In genomic region chr11:13276852-13277718, GRCh38 we compare ENCODE assay signal across 8 cellular contexts. TPM values are rescaled to one million over a fixed set of nuclear protein-coding genes. Genes with fewer than 3 reads are reported as not detected.
DNase-seq lines count a peak whose midpoint lies in the region; TF ChIP-seq lines count a peak whose summit lies in the region.

No MANE protein-coding gene starts in this region.

- H2AFZ ChIP-seq in H9 (ENCODE audit: low read length): peak overlapping the region; percentile 53
- peak overlapping the region; percentile 98 for H2AFZ ChIP-seq in MM.1S (ENCODE audit: low read length)

- no peaks in the 10 kb centered on the region for H3K36me3 ChIP-seq in MM.1S (replicated peaks; ENCODE audit: insufficient read depth, low read length)
- no peaks in the 10 kb centered on the region for H3K36me3 ChIP-seq in SJCRH30
- no peaks in the 10 kb centered on the region for H3K36me3 ChIP-seq in neutrophil

- H3K9me2 ChIP-seq in MM.1S (replicated peaks; ENCODE audit: insufficient read depth, low read length): no peaks in the 10 kb centered on the region

- H3K9me3 ChIP-seq in H9 (ENCODE audit: control insufficient read depth, low read depth, low read length): no peaks in the 10 kb centered on the region
- H3K9me3 ChIP-seq in MM.1S (replicated peaks; ENCODE audit: insufficient read depth, low read length): no peaks in the 10 kb centered on the region
- no peaks in the 10 kb centered on the region for H3K9me3 ChIP-seq in SJCRH30 (replicated peaks)
- H3K9me3 ChIP-seq in neutrophil: no peaks in the 10 kb centered on the region

- H3K14ac ChIP-seq in H9 (ENCODE audit: insufficient read depth, low read length): no peak overlapping the region

- H2BK20ac ChIP-seq in H9 (ENCODE audit: low read depth, low read length, poor library complexity, severe bottlenecking): no peak overlapping the region

- H3K4ac ChIP-seq in H9 (ENCODE audit: low read depth, low read length): no peak overlapping the region

- H4K8ac ChIP-seq in H9 (replicated peaks; ENCODE audit: insufficient read length, low read depth, low read length): no peak overlapping the region

- no CpG with 5 or more reads among the region's 65 CpGs for WGBS in H9 (ENCODE audit: extremely low coverage, insufficient read length, low lambda C conversion rate)

- H3K27ac ChIP-seq in H9 (ENCODE audit: insufficient read length, low read depth, low read length) (no peak overlapping the region), MM.1S (ENCODE audit: low read length) (no peak overlapping the region), SJCRH30 (no peak overlapping the region), neutrophil (peak overlapping the region; percentile 98), substantia nigra (ENCODE audit: low read depth, low read length, poor library complexity, severe bottlenecking) (peak overlapping the region; percentile 74)

- CTCF ChIA-PET in activated naive CD4-positive, alpha-beta T cell treated with anti-CD3 and anti-CD28 coated beads, Interleukin-2, amount 10 ng/mL, durations not matched to agents 7 days and 5 days (lab: Charles Lee): interaction anchor here (0.8 to 2.7 kb wide), 4 partner anchors 10 to 68 kb away, joined by 3 to 16 read pairs (median 4); no protein-coding TSS in a partner anchor

- no peak overlapping the region for H3T11ph ChIP-seq in H9 (ENCODE audit: low read length)

- H3K4me3 Mint-ChIP-seq in H9: peak overlapping the region; percentile 83 to 91
- peak overlapping the region; percentile 94 for H3K4me3 Mint-ChIP-seq in activated naive CD4-positive, alpha-beta T cell treated with anti-CD3 and anti-CD28 coated beads, Interleukin-2, amount 10 ng/mL, durations not matched to agents 7 days and 5 days

- H3K23me2 ChIP-seq in H9 (ENCODE audit: insufficient read length, low read depth, low read length, poor library complexity, severe bottlenecking): peaks cover 18% of the 10 kb centered on the region

- H2BK12ac ChIP-seq in H9 (ENCODE audit: insufficient read length, low read depth, low read length): no peak overlapping the region

- no peak overlapping the region for H2BK5ac ChIP-seq in H9 (ENCODE audit: insufficient read length, low read length)

- H3K9ac ChIP-seq in H9 (ENCODE audit: extremely low read depth, insufficient read length, low read length) (peak overlapping the region; percentile 20), MM.1S (ENCODE audit: low read length) (peak overlapping the region; percentile 49; the same call in 1 of the 2 replicates)

- no peak overlapping the region for H4K91ac ChIP-seq in H9 (ENCODE audit: insufficient read length, low read depth, low read length)

- DNase-seq in ELR (ENCODE audit: low read depth) (peak; percentile 96), H9 (peak; percentile 99), MM.1S (peak; percentile 97), SJCRH30 (peak; percentile 98), germinal center (ENCODE audit: low spot score) (peak; percentile 98), substantia nigra (lab: John Stamatoyannopoulos, UW) (peak; percentile 75 to 99 (median 95))
- DNase-seq in activated naive CD4-positive, alpha-beta T cell treated with anti-CD3 and anti-CD28 coated beads, Interleukin-2, amount 10 ng/mL, durations not matched to agents 7 days and 5 days: peak; percentile 98

- H4K20me1 ChIP-seq in H9 (ENCODE audit: control insufficient read depth, insufficient read depth, insufficient read length): no peaks in the 10 kb centered on the region
- H4K20me1 ChIP-seq in MM.1S (ENCODE audit: insufficient read depth, low read length): no peaks in the 10 kb centered on the region

- no peaks in the 10 kb centered on the region for H3K79me1 ChIP-seq in H9 (ENCODE audit: insufficient read depth, low read depth, low read length, poor library complexity, severe bottlenecking)

- no peak overlapping the region for H4K5ac ChIP-seq in H9 (ENCODE audit: insufficient read length, low read depth, low read length)

- H3K27ac Mint-ChIP-seq in H9: peak overlapping the region in 2 of 3 experiments; percentile 10 to 37; a peak in 1 of 7 replicates
- peak overlapping the region; percentile 78 for H3K27ac Mint-ChIP-seq in activated naive CD4-positive, alpha-beta T cell treated with anti-CD3 and anti-CD28 coated beads, Interleukin-2, amount 10 ng/mL, durations not matched to agents 7 days and 5 days

- H3K27me3 Mint-ChIP-seq in H9 (ENCODE audit: low read depth): peaks cover 88% of the 10 kb centered on the region
- peaks cover 44% of the 10 kb centered on the region for H3K27me3 Mint-ChIP-seq in activated naive CD4-positive, alpha-beta T cell treated with anti-CD3 and anti-CD28 coated beads, Interleukin-2, amount 10 ng/mL, durations not matched to agents 7 days and 5 days

- H3K4me1 ChIP-seq in H9 (ENCODE audit: insufficient read depth, low read length): no peaks in the 10 kb centered on the region; the same call in 1 of the 2 replicates
- peaks cover 7% of the 10 kb centered on the region for H3K4me1 ChIP-seq in MM.1S (ENCODE audit: low read length)
- no peaks in the 10 kb centered on the region for H3K4me1 ChIP-seq in SJCRH30
- peaks cover 29 to 34% of the 10 kb centered on the region in 2 experiments for H3K4me1 ChIP-seq in neutrophil (ENCODE audit: control insufficient read depth in 1 of 2, insufficient read depth in 1 of 2, low read depth in 1 of 2, low read length in 1 of 2)

- H3K4me2 ChIP-seq in H9 (ENCODE audit: insufficient read depth, insufficient read length, low read length) (peak overlapping the region; percentile 88), MM.1S (ENCODE audit: low read depth, low read length) (peak overlapping the region; percentile 92)

- peaks cover 4% of the 10 kb centered on the region; the same call in 1 of the 2 replicates for H3F3A ChIP-seq in MM.1S (ENCODE audit: insufficient read depth, low read length)

- no peak for TF ChIP-seq CTCF in H9 (conservative IDR thresholded peaks at IDR 0.05)
- no peak for TF ChIP-seq CTCF in MM.1S (IDR thresholded peaks at IDR 0.05; ENCODE audit: low read length)
- TF ChIP-seq CTCF in neutrophil (IDR thresholded peaks at IDR 0.05): peak; percentile 36

- H2AK5ac ChIP-seq in H9 (ENCODE audit: insufficient read length, low read length): no peak overlapping the region

- no peak overlapping the region for H3K23ac ChIP-seq in H9 (ENCODE audit: insufficient read length, low read depth, low read length)

- no peaks in the 10 kb centered on the region for H3K36me3 Mint-ChIP-seq in H9 (ENCODE audit: insufficient read depth in 1 of 3, low read depth in 3 of 3)
- H3K36me3 Mint-ChIP-seq in activated naive CD4-positive, alpha-beta T cell treated with anti-CD3 and anti-CD28 coated beads, Interleukin-2, amount 10 ng/mL, durations not matched to agents 7 days and 5 days: peaks cover 9% of the 10 kb centered on the region

- peaks cover 27% of the 10 kb centered on the region; the same call in 1 of the 2 replicates for H3K27me3 ChIP-seq in H9 (ENCODE audit: insufficient read depth, low read length)
- peaks cover 9% of the 10 kb centered on the region for H3K27me3 ChIP-seq in MM.1S (replicated peaks; ENCODE audit: insufficient read depth, low read length)
- H3K27me3 ChIP-seq in SJCRH30: 0 out of 2 replicates have a peak, but pooled peaks cover 12% of the 10 kb centered on the region
- H3K27me3 ChIP-seq in neutrophil: peaks cover 81% of the 10 kb centered on the region

- H3K9me3 Mint-ChIP-seq in H9: no peaks in the 10 kb centered on the region
- no peaks in the 10 kb centered on the region for H3K9me3 Mint-ChIP-seq in activated naive CD4-positive, alpha-beta T cell treated with anti-CD3 and anti-CD28 coated beads, Interleukin-2, amount 10 ng/mL, durations not matched to agents 7 days and 5 days

- H3K4me1 Mint-ChIP-seq in H9: peaks cover 21 to 22% of the 10 kb centered on the region in 2 experiments
- peaks cover 42% of the 10 kb centered on the region for H3K4me1 Mint-ChIP-seq in activated naive CD4-positive, alpha-beta T cell treated with anti-CD3 and anti-CD28 coated beads, Interleukin-2, amount 10 ng/mL, durations not matched to agents 7 days and 5 days

- no peak overlapping the region for H2BK120ac ChIP-seq in H9 (ENCODE audit: low read depth, low read length, poor library complexity, severe bottlenecking)

- no peak overlapping the region for H3K56ac ChIP-seq in H9 (ENCODE audit: insufficient read length, low read depth, low read length)

- H2BK15ac ChIP-seq in H9 (ENCODE audit: low read depth, low read length): no peak overlapping the region

- no peaks in the 10 kb centered on the region for H3K79me2 ChIP-seq in H9 (ENCODE audit: insufficient read depth, low read length)
- peaks cover 38% of the 10 kb centered on the region for H3K79me2 ChIP-seq in MM.1S (ENCODE audit: low read length)

- peak overlapping the region; percentile 96 for H3K4me3 ChIP-seq in MM.1S (ENCODE audit: low read length)
- peak overlapping the region; percentile 63 for H3K4me3 ChIP-seq in SJCRH30
- H3K4me3 ChIP-seq in neutrophil (ENCODE audit: low read depth in 1 of 2, low read length in 1 of 2): peak overlapping the region; percentile 98 to 99

- peak overlapping the region; percentile 6 for H3K18ac ChIP-seq in H9 (ENCODE audit: insufficient read length, low read depth, low read length)

RNA-seq across cellular contexts. Expression of gene BMAL1, which starts 0.5 kb away (rescaled TPM):
- 3.2 and 3.3 TPM in 2 replicates for total RNA-seq in H9 (2021)
- 10.0 and 15.3 TPM in 2 replicates for total RNA-seq in SJCRH30 (2014; rRNA removed; shearing (Covaris generic))

Comparison
In these comparisons a context has a peak if more than half of its experiments do, and no peak if none do; other contexts are left out.
1. H3K27ac ChIP-seq: peak in neutrophil (single experiment) and substantia nigra (single experiment); none in H9 (single experiment), MM.1S (single experiment) and SJCRH30 (single experiment).
2. Peak in every context shown above with its lines, with median percentiles within 50 percentile points of each other: DNase-seq and H3K4me3 ChIP-seq.